In genomic region chr18:45760443-45761036, GRCh38 we compare ENCODE assay signal across 18 cellular contexts. TPM values are rescaled to one million over a fixed set of nuclear protein-coding genes. Genes with fewer than 3 reads are reported as not detected.
A peak's percentile ranks its signal among the peaks of the same experiment; 100 is the strongest.
DNase-seq lines count a peak whose midpoint lies in the region; ATAC-seq and TF ChIP-seq lines count a peak whose summit lies in the region.
"Had no signal": no experiment of that assay in that cellular context is flagged by ENCODE, and none has a peak within 500 bp of the region (broad histone marks: within the 10 kb centered on the region; RNA-seq: fewer than 3 reads in every experiment).

No MANE protein-coding gene starts in this region.

- TF ChIP-seq CTCF in HCT116 (IDR thresholded peaks at IDR 0.05 in 2 of 3, conservative IDR thresholded peaks at IDR 0.05 in 1 of 3; ENCODE audit: borderline replicate concordance in 1 of 3, insufficient read depth in 1 of 3, low read depth in 2 of 3, low read length in 2 of 3) (no peak), mucosa of descending colon (IDR thresholded peaks at IDR 0.05) (no peak), GM10266 (IDR thresholded peaks at IDR 0.05; ENCODE audit: control insufficient read depth, insufficient read depth, low read depth, missing control alignments) (no peak)

- no peak for TF ChIP-seq POLR2A in HCT116 (IDR thresholded peaks at IDR 0.05; ENCODE audit: borderline replicate concordance, extremely low read depth, insufficient read depth, insufficient read length)

- no TSS peak for BruUV-seq in HCT116 (replicated peaks; lab: Mats Ljungman, UMichigan)

- ATAC-seq in HCT116 (no peak), mucosa of descending colon (no peak), HG02981 (IDR thresholded peaks at IDR 0.05; ENCODE audit: unreplicated experiment) (no peak)
- ATAC-seq: activated CD8-positive, alpha-beta T cell treated with anti-CD3 and anti-CD28 coated beads, Interleukin-2, amount 10 ng/mL, durations not matched to agents 7 days and 5 days had no signal

- H4K20me1 ChIP-seq in BLaER1 (no peaks in the 10 kb centered on the region), HCT116 (ENCODE audit: insufficient read depth) (no peaks in the 10 kb centered on the region)

- RAD21 ChIA-PET in HCT116 (lab: Charles Lee; ENCODE audit: low non-redundant PET in 1 of 2, low total read pairs in 2 of 2, uncharacterized antibody in 2 of 2, unreplicated experiment in 2 of 2) = no interaction called here

- H3K4me2 ChIP-seq in BLaER1 (peak overlapping the region; percentile 37), HCT116 (ENCODE audit: low read length) (peak overlapping the region; percentile 25; the same call in 1 of the 2 replicates)
- H3K4me2 ChIP-seq: hepatocyte, PC-9, SK-N-SH had no signal

- peaks cover 0 to 5% (median 2%) of the 10 kb centered on the region in 4 donors for H3K4me1 Mint-ChIP-seq in CD4-positive, alpha-beta memory T cell

- H3K27me3 ChIP-seq in BLaER1 = no peaks in the 10 kb centered on the region
- H3K27me3 ChIP-seq in HCT116 (ENCODE audit: insufficient read depth, low read length) = no peaks in the 10 kb centered on the region
- H3K27me3 ChIP-seq in CD4-positive, alpha-beta memory T cell (ENCODE audit: insufficient read depth, low read length) = no peaks in the 10 kb centered on the region
- H3K27me3 ChIP-seq: cardiac muscle cell, hepatocyte, uterus had no signal

- DNase-seq in HCT116 (ENCODE audit: low read depth, low spot score) = no peak
- peak; percentile 4 for DNase-seq in NCI-H510A treated with DMSO at 0.1 percent for 48 hours (lab: John Stamatoyannopoulos, UW)
- peak; percentile 75 for DNase-seq in iPS DF 19.7 (ENCODE audit: low read depth, low spot score)
- no peak for DNase-seq in mucosa of descending colon
- DNase-seq in CD4-positive, alpha-beta memory T cell = no peak
- DNase-seq in GM10266 (ENCODE audit: extremely low spot score) = no peak
- DNase-seq: activated CD8-positive, alpha-beta T cell treated with anti-CD3 and anti-CD28 coated beads, Interleukin-2, amount 10 ng/mL, durations not matched to agents 7 days and 5 days; effector CD4-positive, alpha-beta T cell; left ventricle myocardium inferior; NCI-H2081 treated with DMSO at 0.1 percent for 48 hours; PC-9; SK-N-SH; uterus had no signal

- CTCF ChIA-PET in HCT116 (lab: Charles Lee) = no interaction called here
- CTCF ChIA-PET in CD4-positive, alpha-beta memory T cell (lab: Charles Lee; ENCODE audit: partially characterized antibody) = no interaction called here

- no peaks in the 10 kb centered on the region for H3K9me2 ChIP-seq in HCT116 (ENCODE audit: insufficient read depth)
- H3K9me2 ChIP-seq: SK-N-SH had no signal

- H3K79me2 ChIP-seq in HCT116 (ENCODE audit: insufficient read depth, low read length) = no peaks in the 10 kb centered on the region
- H3K79me2 ChIP-seq: hepatocyte had no signal

- H3K4me3 Mint-ChIP-seq in CD4-positive, alpha-beta memory T cell = no peak overlapping the region
- H3K4me3 Mint-ChIP-seq: activated CD8-positive, alpha-beta T cell treated with anti-CD3 and anti-CD28 coated beads, Interleukin-2, amount 10 ng/mL, durations not matched to agents 7 days and 5 days; stimulated activated naive CD8-positive, alpha-beta T cell treated with anti-CD3 and anti-CD28 coated beads, Interleukin-15, Interleukin-2, amounts not matched to agents 100 ng/mL and 50 ng/mL, for 24 hours had no signal

- peaks cover 8 to 22% of the 10 kb centered on the region in 2 donors for H3K27me3 Mint-ChIP-seq in CD4-positive, alpha-beta memory T cell

- H3K4me3 ChIP-seq in BLaER1 (no peak overlapping the region), HCT116 (replicated peaks in 1 of 2; ENCODE audit: low read depth in 1 of 2, low read length in 2 of 2) (no peak overlapping the region), mucosa of descending colon (no peak overlapping the region)
- no peak overlapping the region for H3K4me3 ChIP-seq in CD4-positive, alpha-beta memory T cell (ENCODE audit: low read length in 2 of 2)
- H3K4me3 ChIP-seq: cardiac muscle cell, hepatocyte, left ventricle myocardium inferior, PC-9, uterus had no signal

- H3K9ac ChIP-seq in BLaER1 (no peak overlapping the region), HCT116 (ENCODE audit: low read length) (no peak overlapping the region)
- H3K9ac ChIP-seq: SK-N-SH had no signal

- POLR2A ChIA-PET in HCT116 (lab: Charles Lee) = interaction anchor here (1.3 kb wide), 1 partner anchor 15 kb away, joined by 3 read pairs; no protein-coding TSS in a partner anchor
- POLR2A ChIA-PET in CD4-positive, alpha-beta memory T cell (lab: Charles Lee; ENCODE audit: partially characterized antibody) = no interaction called here

- no peak overlapping the region for H2AFZ ChIP-seq in HCT116 (ENCODE audit: low read depth, low read length, poor library complexity, severe bottlenecking)
- H2AFZ ChIP-seq: hepatocyte, PC-9 had no signal

- TF ChIP-seq RAD21 in HCT116 (IDR thresholded peaks at IDR 0.05; ENCODE audit: low read depth) = no peak

- no peaks in the 10 kb centered on the region for H3K9me3 Mint-ChIP-seq in CD4-positive, alpha-beta memory T cell
- H3K9me3 Mint-ChIP-seq: stimulated activated naive CD8-positive, alpha-beta T cell treated with anti-CD3 and anti-CD28 coated beads, Interleukin-15, Interleukin-2, amounts not matched to agents 100 ng/mL and 50 ng/mL, for 24 hours had no signal

- H3K27ac ChIP-seq in BLaER1 = no peak overlapping the region
- H3K27ac ChIP-seq in HCT116 (ENCODE audit: low read depth, low read length) = no peak overlapping the region
- H3K27ac ChIP-seq in CD4-positive, alpha-beta memory T cell (ENCODE audit: low read depth, low read length) = no peak overlapping the region
- H3K27ac ChIP-seq: cardiac muscle cell, hepatocyte, PC-9, uterus had no signal

- H3K27ac Mint-ChIP-seq in CD4-positive, alpha-beta memory T cell = no peak overlapping the region
- H3K27ac Mint-ChIP-seq: activated CD8-positive, alpha-beta T cell treated with anti-CD3 and anti-CD28 coated beads, Interleukin-2, amount 10 ng/mL, durations not matched to agents 7 days and 5 days; stimulated activated naive CD8-positive, alpha-beta T cell treated with anti-CD3 and anti-CD28 coated beads, Interleukin-15, Interleukin-2, amounts not matched to agents 100 ng/mL and 50 ng/mL, for 24 hours had no signal

- H3K9me3 ChIP-seq in BLaER1 (peaks cover 15% of the 10 kb centered on the region; the same call in 1 of the 2 replicates), HCT116 (ENCODE audit: control insufficient read depth in 1 of 2, insufficient read depth in 1 of 2, low read depth in 1 of 2, low read length in 2 of 2) (no peaks in the 10 kb centered on the region), mucosa of descending colon (no peaks in the 10 kb centered on the region)
- H3K9me3 ChIP-seq in CD4-positive, alpha-beta memory T cell (ENCODE audit: control insufficient read depth in 1 of 2, low read length in 2 of 2) = no peaks in the 10 kb centered on the region
- H3K9me3 ChIP-seq: left ventricle myocardium inferior, SK-N-SH, uterus had no signal

- H3K4me1 ChIP-seq in BLaER1 (peaks cover 68% of the 10 kb centered on the region), HCT116 (ENCODE audit: control insufficient read depth in 1 of 2, insufficient read depth in 2 of 2, low read length in 2 of 2) (peaks cover 0 to 18% of the 10 kb centered on the region in 2 experiments; a peak in 1 of 4 replicates), mucosa of descending colon (ENCODE audit: low read depth) (no peaks in the 10 kb centered on the region)
- no peaks in the 10 kb centered on the region for H3K4me1 ChIP-seq in CD4-positive, alpha-beta memory T cell (ENCODE audit: insufficient read depth, low read length)
- H3K4me1 ChIP-seq: uterus had no signal

- no peaks in the 10 kb centered on the region for H3K36me3 Mint-ChIP-seq in CD4-positive, alpha-beta memory T cell

- no peaks in the 10 kb centered on the region for H3K36me3 ChIP-seq in BLaER1
- no peaks in the 10 kb centered on the region for H3K36me3 ChIP-seq in HCT116 (ENCODE audit: control insufficient read depth in 1 of 2, insufficient read depth in 2 of 2, low read length in 2 of 2)
- no peaks in the 10 kb centered on the region for H3K36me3 ChIP-seq in mucosa of descending colon (ENCODE audit: low read depth)
- H3K36me3 ChIP-seq in CD4-positive, alpha-beta memory T cell (ENCODE audit: insufficient read depth, low read length) = no peaks in the 10 kb centered on the region
- H3K36me3 ChIP-seq: cardiac muscle cell, left ventricle myocardium inferior, uterus had no signal

- intact Hi-C loops in HCT116 (cut with micrococcal nuclease) (no loop called here), mucosa of descending colon (cut with DNase I, micrococcal nuclease) (no loop called here)
- intact Hi-C loops in CD4-positive, alpha-beta memory T cell (cut with micrococcal nuclease) = no loop called here

TF ChIP-seq in HCT116, 20 proteins besides CTCF, POLR2A, EP300 and RAD21:
- TF ChIP-seq MAX (IDR thresholded peaks at IDR 0.05) = no peak
- TF ChIP-seq, protein P1, sequence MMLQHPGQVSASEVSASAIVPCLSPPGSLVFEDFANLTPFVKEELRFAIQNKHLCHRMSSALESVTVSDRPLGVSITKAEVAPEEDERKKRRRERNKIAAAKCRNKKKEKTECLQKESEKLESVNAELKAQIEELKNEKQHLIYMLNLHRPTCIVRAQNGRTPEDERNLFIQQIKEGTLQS (IDR thresholded peaks at IDR 0.05) = no peak
- TF ChIP-seq SP1 (IDR thresholded peaks at IDR 0.05; ENCODE audit: low read depth) = no peak

RNA-seq across cellular contexts. Expression of gene SLC14A1, which starts 36.6 kb away (rescaled TPM):
- total RNA-seq in HCT116 (2021; ENCODE audit: unreplicated experiment) = not detected
- not detected in 2 replicates for polyA plus RNA-seq in HCT116 (2012)
- total RNA-seq in mucosa of descending colon = 1 to 10 TPM in 2 of 3 donors, under 1 TPM in 1; 0.46 to 1.1 (median 1.1) TPM
- total RNA-seq in CD4-positive, alpha-beta memory T cell = 1 to 10 TPM; 2.8 to 3.6 TPM
- polyA plus RNA-seq in CD4-positive, alpha-beta memory T cell = 1 to 10 TPM; 1.8 to 3.6 TPM
- total RNA-seq: cardiac muscle cell, PC-9 had no signal
- polyA plus RNA-seq: cardiac muscle cell had no signal

Comparison
In these comparisons a context has a peak if more than half of its experiments do, and no peak if none do; other contexts are left out.
1. DNase-seq: peak in NCI-H510A treated with DMSO at 0.1 percent for 48 hours (single experiment) and iPS DF 19.7 (single experiment); none in HCT116 (single experiment), mucosa of descending colon (0 of 3), CD4-positive, alpha-beta memory T cell (0 of 5) and GM10266 (single experiment).